8 cellular contexts compared by ENCODE assay signal in the genomic region with DNA sequence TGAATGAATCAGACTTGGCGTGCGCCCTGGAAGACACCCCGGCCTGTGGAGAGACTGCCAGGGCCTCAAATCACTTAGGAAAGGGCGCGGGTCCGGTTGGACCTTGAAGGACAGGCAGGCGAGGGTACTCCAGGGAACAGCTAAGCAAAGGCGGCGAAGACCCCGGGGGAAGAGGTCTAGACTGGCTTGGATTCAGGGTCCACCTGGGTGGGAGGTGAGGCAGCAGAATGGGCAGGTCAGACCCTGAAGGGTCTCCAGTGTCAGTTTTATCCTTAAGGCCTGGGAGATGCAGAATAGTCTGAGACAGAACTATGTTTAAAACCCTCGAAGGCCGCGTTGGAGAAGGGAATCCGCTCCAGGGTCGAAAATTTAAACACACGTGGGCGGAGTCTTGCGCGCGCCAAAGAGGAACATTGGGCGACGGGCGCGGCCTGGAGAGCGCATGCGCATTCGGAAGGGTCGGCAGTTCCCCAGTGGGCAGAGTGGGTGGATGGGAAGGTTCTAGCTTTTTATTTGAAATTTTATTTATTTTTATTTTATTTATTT. TPM values are rescaled to one million over a fixed set of nuclear protein-coding genes. Genes with fewer than 3 reads are reported as not detected.
A peak's percentile ranks its signal among the peaks of the same experiment; 100 is the strongest.
DNase-seq lines count a peak whose midpoint lies in the region; ATAC-seq, FAIRE-seq and TF ChIP-seq lines count a peak whose summit lies in the region.

No MANE protein-coding gene starts in this region.

- H3K9me3 ChIP-seq in astrocyte (ENCODE audit: insufficient read depth, low read depth, low read length), result no peaks in the 10 kb centered on the region

- H3K79me2 ChIP-seq in astrocyte (ENCODE audit: insufficient read depth, low read length), result peaks cover 30% of the 10 kb centered on the region

- peak overlapping the region; percentile 93 for H3K9ac ChIP-seq in astrocyte (ENCODE audit: low read length)

- H4K20me1 ChIP-seq in astrocyte (ENCODE audit: insufficient read depth, low read length), result peaks cover 4% of the 10 kb centered on the region

- H3K4me3 ChIP-seq in astrocyte (ENCODE audit: insufficient read depth, low read depth, low read length), result peak overlapping the region; percentile 79

- H3K4me2 ChIP-seq in astrocyte (ENCODE audit: low read length), result peak overlapping the region; percentile 99

- H3K27me3 ChIP-seq in astrocyte (ENCODE audit: insufficient read depth, low read length), result no peaks in the 10 kb centered on the region

- peak; percentile 21 for ATAC-seq in GM21515 (IDR thresholded peaks at IDR 0.05; ENCODE audit: unreplicated experiment)
- peak; percentile 84 for ATAC-seq in sciatic nerve

- DNase-seq in AG20443 (ENCODE audit: low spot score) (peak; percentile 80), NCI-H1694 (lab: John Stamatoyannopoulos, UW) (peak; percentile 76), astrocyte (ENCODE audit: low read depth) (peak; percentile 30), hepatic stellate cell (ENCODE audit: low spot score) (peak; percentile 68), sciatic nerve (ENCODE audit: low spot score) (peak; percentile 90), HTR-8/SVneo (ENCODE audit: insufficient read length, low spot score) (no peak)
- DNase-seq in T-helper 2 cell treated with Interferon-gamma antibody and Interleukin-4, amounts not matched to agents 5 μg/mL and 100 μg/mL, for 36 hours (ENCODE audit: low spot score), result peak; percentile 81

- intact Hi-C loops in sciatic nerve (cut with DNase I), result no loop called here

- H3K9me3 Mint-ChIP-seq in T-helper 2 cell treated with Interferon-gamma antibody and Interleukin-4, amounts not matched to agents 5 μg/mL and 100 μg/mL, for 36 hours, result no peaks in the 10 kb centered on the region
- no peaks in the 10 kb centered on the region for H3K9me3 Mint-ChIP-seq in astrocyte (ENCODE audit: unreplicated experiment)

- H3K4me1 ChIP-seq in astrocyte (ENCODE audit: insufficient read depth, low read length), result peaks cover 59% of the 10 kb centered on the region

- H3K36me3 Mint-ChIP-seq in T-helper 2 cell treated with Interferon-gamma antibody and Interleukin-4, amounts not matched to agents 5 μg/mL and 100 μg/mL, for 36 hours (ENCODE audit: low read depth), result peaks cover 45% of the 10 kb centered on the region
- peaks cover 5% of the 10 kb centered on the region for H3K36me3 Mint-ChIP-seq in astrocyte (ENCODE audit: low read depth, unreplicated experiment)

- H3K27ac Mint-ChIP-seq in T-helper 2 cell treated with Interferon-gamma antibody and Interleukin-4, amounts not matched to agents 5 μg/mL and 100 μg/mL, for 36 hours, result peak overlapping the region; percentile 100
- peak overlapping the region; percentile 98 for H3K27ac Mint-ChIP-seq in astrocyte (ENCODE audit: unreplicated experiment)

- H3K4me1 Mint-ChIP-seq in T-helper 2 cell treated with Interferon-gamma antibody and Interleukin-4, amounts not matched to agents 5 μg/mL and 100 μg/mL, for 36 hours (ENCODE audit: low read depth), result peaks cover 45% of the 10 kb centered on the region
- peaks cover 44% of the 10 kb centered on the region for H3K4me1 Mint-ChIP-seq in astrocyte (ENCODE audit: low read depth, unreplicated experiment)

- peak overlapping the region; percentile 85 for H2AFZ ChIP-seq in astrocyte (ENCODE audit: low read depth, low read length)

- H3K4me3 Mint-ChIP-seq in T-helper 2 cell treated with Interferon-gamma antibody and Interleukin-4, amounts not matched to agents 5 μg/mL and 100 μg/mL, for 36 hours, result peak overlapping the region; percentile 98
- H3K4me3 Mint-ChIP-seq in astrocyte (ENCODE audit: unreplicated experiment), result peak overlapping the region; percentile 97

- H3K36me3 ChIP-seq in astrocyte (ENCODE audit: insufficient read depth, low read length), result peaks cover 6% of the 10 kb centered on the region

- peak overlapping the region; percentile 99 for H3K27ac ChIP-seq in astrocyte (ENCODE audit: low read depth, low read length)

- FAIRE-seq in astrocyte (lab: Jason Lieb, UNC) (no peak), HTR-8/SVneo (lab: Jason Lieb, UNC) (no peak)

- peaks cover 4% of the 10 kb centered on the region for H3K27me3 Mint-ChIP-seq in T-helper 2 cell treated with Interferon-gamma antibody and Interleukin-4, amounts not matched to agents 5 μg/mL and 100 μg/mL, for 36 hours (ENCODE audit: low read depth)
- no peaks in the 10 kb centered on the region for H3K27me3 Mint-ChIP-seq in astrocyte (ENCODE audit: low read depth, unreplicated experiment)

- no peak for TF ChIP-seq CTCF in astrocyte (IDR thresholded peaks at IDR 0.05; ENCODE audit: insufficient read depth, low read depth, low read length)

RNA-seq across cellular contexts. Expression of a gene that starts 0.6 kb away (rescaled TPM):
- total RNA-seq in astrocyte (35.0 and 37.0 TPM in 2 replicates), sciatic nerve (41.1 TPM)

RNA-seq across cellular contexts. Expression of a gene that starts 25.4 kb away (rescaled TPM):
- total RNA-seq in astrocyte (2.6 and 3.6 TPM in 2 replicates), sciatic nerve (3.0 TPM)

RNA-seq across cellular contexts. Expression of a gene that starts 39.5 kb away (rescaled TPM):
- total RNA-seq in astrocyte (not detected in 2 replicates), sciatic nerve (not detected)

RNA-seq across cellular contexts. Expression of a gene that starts 46.9 kb away (rescaled TPM):
- total RNA-seq in astrocyte, result not detected in 2 replicates
- 1.4 TPM for total RNA-seq in sciatic nerve
